ENCODE assay signal across 9 cellular contexts in the genomic region with DNA sequence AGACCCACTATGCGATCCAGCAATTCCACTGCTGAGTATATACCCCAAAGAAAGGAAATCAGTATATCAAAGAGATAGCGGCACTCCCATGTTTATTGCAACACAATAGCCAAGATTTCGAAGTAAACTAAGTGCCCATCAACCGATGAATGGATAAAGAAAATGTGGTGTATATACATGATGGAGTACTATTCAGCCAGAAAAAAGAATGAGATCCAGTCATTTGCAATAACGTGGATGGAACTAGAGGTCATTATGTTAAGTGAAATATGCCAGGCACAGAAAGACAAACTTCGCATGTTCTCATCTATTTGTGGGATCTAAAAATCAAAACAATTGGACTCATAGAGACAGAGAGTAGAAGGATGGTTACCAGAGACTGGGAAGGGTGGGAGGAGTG.
"Had no signal": no experiment of that assay in that cellular context is flagged by ENCODE, and none has a peak within 500 bp of the region (broad histone marks: within the 10 kb centered on the region; RNA-seq: fewer than 3 reads in every experiment).

No MANE protein-coding gene starts in this region.

- H3K9me3 ChIP-seq: HAP-1 had no signal

- H3K4me3 ChIP-seq: GM23248, HAP-1 had no signal

- H3K4me2 ChIP-seq: KMS-11 had no signal

- H3K4me1 ChIP-seq: HAP-1 had no signal

- DNase-seq: GM23248, GOT3, H7, IMR-90, KBM-7 had no signal

- ATAC-seq: HCT116 had no signal

- H2AFZ ChIP-seq: GM23248 had no signal

- FAIRE-seq: HTR-8/SVneo had no signal

- H3K9ac ChIP-seq: GM23248, KMS-11 had no signal

- H3K27ac ChIP-seq: GM23248, KMS-11 had no signal

- H3K36me3 ChIP-seq: HAP-1 had no signal
